Comparison of ENCODE assay signal across 20 cellular contexts in the genomic region with DNA sequence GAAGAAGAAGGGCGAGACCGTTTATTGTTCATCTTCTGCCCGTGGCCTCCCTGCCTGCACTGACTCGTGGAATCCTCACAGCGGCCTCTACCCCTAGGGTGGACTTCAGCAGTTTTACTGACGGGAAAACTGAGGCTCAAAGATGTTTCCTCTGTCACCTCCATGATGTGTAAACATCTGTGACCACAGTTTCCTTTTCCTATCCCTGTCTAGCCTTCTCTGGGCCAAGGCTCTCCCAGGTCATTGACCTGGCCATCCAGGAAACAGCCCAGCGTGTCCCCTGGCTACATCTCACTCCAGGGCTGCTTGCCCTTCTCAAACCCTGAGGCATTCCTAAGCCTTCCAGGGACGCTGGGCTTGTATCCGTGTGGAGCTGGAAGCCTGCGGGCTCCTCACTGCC. TPM values are rescaled to one million over a fixed set of nuclear protein-coding genes. Genes with fewer than 3 reads are reported as not detected.
DNase-seq lines count a peak whose midpoint lies in the region; ATAC-seq, FAIRE-seq and TF ChIP-seq lines count a peak whose summit lies in the region.
"Had no signal": no experiment of that assay in that cellular context is flagged by ENCODE, and none has a peak within 500 bp of the region (broad histone marks: within the 10 kb centered on the region; RNA-seq: fewer than 3 reads in every experiment).

No MANE protein-coding gene starts in this region.

- FAIRE-seq in endothelial cell of umbilical vein (lab: Jason Lieb, UNC), result peak; percentile 40
- FAIRE-seq in frontal cortex (lab: Jason Lieb, UNC), result no peak
- FAIRE-seq: A204.1, RCC 7860 had no signal

- H3K9me1 ChIP-seq in endothelial cell of umbilical vein (replicated peaks; ENCODE audit: control insufficient read depth, extremely low read depth, insufficient read depth, low read length), result no peaks in the 10 kb centered on the region

- H3K4me2 ChIP-seq in BLaER1, result peak overlapping the region; percentile 63
- H3K4me2 ChIP-seq in endothelial cell of umbilical vein (ENCODE audit: insufficient read depth, low read length), result no peak overlapping the region
- H3K4me2 ChIP-seq: KMS-11 had no signal

- H3K9ac ChIP-seq in BLaER1 (peak overlapping the region; percentile 38; the same call in 1 of the 2 replicates), endothelial cell of umbilical vein (replicated peaks; ENCODE audit: extremely low read depth, insufficient read depth, low read length) (no peak overlapping the region)
- H3K9ac ChIP-seq: KMS-11 had no signal

- H3K4me1 Mint-ChIP-seq in nephron progenitor cell, result peaks cover 16% of the 10 kb centered on the region

- TF ChIP-seq CTCF in endothelial cell of umbilical vein (IDR thresholded peaks at IDR 0.05; ENCODE audit: extremely low read depth in 1 of 2, insufficient read depth in 1 of 2, low read depth in 1 of 2, low read length in 2 of 2), result no peak
- TF ChIP-seq CTCF in nephron progenitor cell (IDR thresholded peaks at IDR 0.05), result no peak

- no peak overlapping the region for H3K4me3 Mint-ChIP-seq in nephron progenitor cell
- H3K4me3 Mint-ChIP-seq: CD8-positive, alpha-beta memory T cell had no signal

- DNase-seq in HuH-7.5 (ENCODE audit: low spot score) (peak; percentile 67), endothelial cell of umbilical vein (ENCODE audit: low read depth, low spot score) (no peak), nephron progenitor cell (no peak), frontal cortex (ENCODE audit: low spot score in 2 of 2) (no peak), SJCRH30 (no peak)
- DNase-seq: C1 segment of cervical spinal cord; CD8-positive, alpha-beta memory T cell; DMS53; NCI-H1048; NCI-H1436; NCI-H2029; NCI-H2171 treated with DMSO at 0.1 percent for 48 hours; NK-92 treated with Interleukin-12 subunit alpha and Interleukin-12 subunit beta, amount 100 ng/mL, for 24 hours; SHP77 had no signal

- H3K27me3 Mint-ChIP-seq in nephron progenitor cell (ENCODE audit: low read depth, poor library complexity), result no peaks in the 10 kb centered on the region
- H3K27me3 Mint-ChIP-seq: CD8-positive, alpha-beta memory T cell had no signal

- no peak for TF ChIP-seq POLR2A in endothelial cell of umbilical vein (IDR thresholded peaks at IDR 0.05; ENCODE audit: low read depth, low read length)

- peak overlapping the region; percentile 52 for H3K27ac ChIP-seq in BLaER1
- H3K27ac ChIP-seq in endothelial cell of umbilical vein (ENCODE audit: insufficient read depth, low read depth, low read length), result peak overlapping the region; percentile 10
- H3K27ac ChIP-seq in SJCRH30, result no peak overlapping the region
- H3K27ac ChIP-seq: KMS-11 had no signal

- H3K4me1 ChIP-seq in BLaER1 (peaks cover 34% of the 10 kb centered on the region), endothelial cell of umbilical vein (ENCODE audit: control insufficient read depth, extremely low read depth, insufficient read depth, low read length) (peaks cover 17% of the 10 kb centered on the region), SJCRH30 (no peaks in the 10 kb centered on the region)

- dilution Hi-C loops in endothelial cell of umbilical vein (cut with MboI; ENCODE audit: extremely low pct_ligation_motif_present, low sequenced_read_pairs), result no loop called here

- POLR2A ChIA-PET in endothelial cell of umbilical vein (lab: Charles Lee), result interaction anchor here (0.6 kb wide), 2 partner anchors 10 to 168 kb away, joined by 3 read pairs; no protein-coding TSS in a partner anchor

- peaks cover 10% of the 10 kb centered on the region for H3K79me2 ChIP-seq in endothelial cell of umbilical vein (ENCODE audit: control insufficient read depth, insufficient read depth, low read length)

- peak overlapping the region; percentile 88 for H3K27ac Mint-ChIP-seq in nephron progenitor cell

- CTCF ChIA-PET in endothelial cell of umbilical vein (lab: Charles Lee), result interaction anchor here (1.5 to 2.4 kb wide), 3 partner anchors 11 to 116 kb away, joined by 4 to 6 read pairs (median 5); no protein-coding TSS in a partner anchor

- no peak for ATAC-seq in GM21737 (IDR thresholded peaks at IDR 0.05; ENCODE audit: unreplicated experiment)
- ATAC-seq: SK-N-SH treated with all-trans-retinoic acid at 6 μM for 48 hours had no signal

- intact Hi-C loops in endothelial cell of umbilical vein (cut with micrococcal nuclease), result no loop called here

- H3K27me3 ChIP-seq in BLaER1 (no peaks in the 10 kb centered on the region), endothelial cell of umbilical vein (ENCODE audit: control insufficient read depth in 2 of 2, insufficient read depth in 2 of 2, low read length in 2 of 2) (no peaks in the 10 kb centered on the region), SJCRH30 (no peaks in the 10 kb centered on the region)

- H2AFZ ChIP-seq in endothelial cell of umbilical vein (ENCODE audit: low read depth, low read length), result no peak overlapping the region

- BruUV-seq in endothelial cell of umbilical vein (replicated peaks; lab: Mats Ljungman, UMichigan), result no TSS peak

- no peaks in the 10 kb centered on the region for H3K9me3 ChIP-seq in BLaER1
- no peaks in the 10 kb centered on the region for H3K9me3 ChIP-seq in endothelial cell of umbilical vein (replicated peaks; ENCODE audit: control insufficient read depth, insufficient read depth, low read length)
- no peaks in the 10 kb centered on the region for H3K9me3 ChIP-seq in SJCRH30 (replicated peaks)

- H3K4me3 ChIP-seq in BLaER1 (no peak overlapping the region), endothelial cell of umbilical vein (replicated peaks in 1 of 3; ENCODE audit: insufficient read depth in 1 of 3, low read depth in 1 of 3, low read length in 3 of 3) (no peak overlapping the region), SJCRH30 (no peak overlapping the region)

- H3K36me3 Mint-ChIP-seq in nephron progenitor cell (ENCODE audit: low read depth), result peaks cover 41% of the 10 kb centered on the region

- H3K36me3 ChIP-seq in BLaER1 (peaks cover 91% of the 10 kb centered on the region), endothelial cell of umbilical vein (ENCODE audit: control insufficient read depth in 2 of 2, extremely low read depth in 1 of 2, insufficient read depth in 2 of 2, low read length in 2 of 2) (peaks cover 20 to 64% of the 10 kb centered on the region in 2 experiments), SJCRH30 (peaks cover 8% of the 10 kb centered on the region)

- H3K9me3 Mint-ChIP-seq in nephron progenitor cell, result no peaks in the 10 kb centered on the region
- H3K9me3 Mint-ChIP-seq: CD8-positive, alpha-beta memory T cell had no signal

- H4K20me1 ChIP-seq in BLaER1 (no peaks in the 10 kb centered on the region), endothelial cell of umbilical vein (replicated peaks; ENCODE audit: control insufficient read depth, extremely low read depth, insufficient read depth, low read length) (no peaks in the 10 kb centered on the region)

TF ChIP-seq in endothelial cell of umbilical vein, 7 proteins besides CTCF, POLR2A, EP300 and RAD21:
- TF ChIP-seq FOS (IDR thresholded peaks at IDR 0.05; ENCODE audit: borderline replicate concordance, insufficient read depth, low read length), result no peak
- TF ChIP-seq POLR2AphosphoS5 (IDR thresholded peaks at IDR 0.05; ENCODE audit: insufficient read depth, low read depth, low read length), result peak; percentile 59
- TF ChIP-seq, protein P1, sequence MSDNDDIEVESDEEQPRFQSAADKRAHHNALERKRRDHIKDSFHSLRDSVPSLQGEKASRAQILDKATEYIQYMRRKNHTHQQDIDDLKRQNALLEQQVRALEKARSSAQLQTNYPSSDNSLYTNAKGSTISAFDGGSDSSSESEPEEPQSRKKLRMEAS (IDR thresholded peaks at IDR 0.05; ENCODE audit: insufficient read depth, insufficient read length), result no peak
- no peak for TF ChIP-seq MYC (IDR thresholded peaks at IDR 0.05; ENCODE audit: low read depth, low read length)
- no peak for TF ChIP-seq GATA2 (IDR thresholded peaks at IDR 0.05; ENCODE audit: insufficient read depth, insufficient read length, low read depth, low read length)
- no peak for TF ChIP-seq JUN (IDR thresholded peaks at IDR 0.05; ENCODE audit: borderline replicate concordance, insufficient read depth, insufficient read length, low read depth)
- no peak for TF ChIP-seq EZH2 (IDR thresholded peaks at IDR 0.05; ENCODE audit: borderline replicate concordance, low read depth, low read length, severe bottlenecking)

RNA-seq across cellular contexts. Expression of gene GCAT, which starts 49.0 kb away (rescaled TPM):
- 19.7 and 19.9 TPM in 2 replicates for total RNA-seq in endothelial cell of umbilical vein
- 19.7 and 24.4 TPM in 2 replicates for polyA plus RNA-seq in endothelial cell of umbilical vein
- 14.5 and 16.7 TPM in 2 replicates for polyA plus RNA-seq in endothelial cell of umbilical vein (2011; cell fraction: cytosol; rRNA removed)
- 11.3 and 14.8 TPM in 2 replicates for polyA plus RNA-seq in endothelial cell of umbilical vein (2011; cell fraction: nucleus; rRNA removed)
- polyA plus RNA-seq in endothelial cell of umbilical vein (2012), result 11.3 and 13.0 TPM in 2 replicates
- polyA minus RNA-seq in endothelial cell of umbilical vein, result 10.5 and 11.2 TPM in 2 replicates
- polyA minus RNA-seq in endothelial cell of umbilical vein (2011; cell fraction: cytosol; rRNA and poly(A)+ RNA removed), result 6.8 TPM
- polyA minus RNA-seq in endothelial cell of umbilical vein (2011; cell fraction: nucleus; rRNA and poly(A)+ RNA removed), result 2.5 and 3.3 TPM in 2 replicates
- 8.6 TPM for total RNA-seq in frontal cortex
- 14.2 and 15.0 TPM in 2 replicates for total RNA-seq in SJCRH30 (2014; rRNA removed; shearing (Covaris generic))
